11 cellular contexts compared by ENCODE assay signal in the genomic region with DNA sequence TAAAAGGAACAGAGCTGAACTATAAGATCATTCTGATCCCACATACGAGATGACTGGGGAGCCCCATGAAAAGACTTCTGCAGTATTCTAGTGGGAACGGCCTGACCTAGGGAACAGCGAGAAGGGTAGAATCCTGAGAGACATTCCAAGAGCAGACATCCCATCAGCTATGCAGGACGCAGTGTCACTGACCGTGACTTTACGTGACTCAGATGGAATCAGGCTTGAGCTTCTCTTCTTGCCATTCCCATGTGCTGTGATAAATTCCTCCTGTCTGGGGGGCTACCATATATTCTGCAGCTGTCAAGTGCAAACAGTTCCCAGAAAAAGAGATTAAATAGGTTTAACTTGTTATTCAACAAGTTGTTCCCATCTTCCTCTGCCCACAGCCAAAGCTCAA.
"Had no signal": no experiment of that assay in that cellular context is flagged by ENCODE, and none has a peak within 500 bp of the region (broad histone marks: within the 10 kb centered on the region; RNA-seq: fewer than 3 reads in every experiment).

No MANE protein-coding gene starts in this region.

- DNase-seq: activated CD4-positive, alpha-beta T cell treated with anti-CD3 and anti-CD28 coated beads for 1 hour; activated CD4-positive, alpha-beta T cell treated with anti-CD3 and anti-CD28 coated beads, Interleukin-2, amount 50 U/mL, for 4 hours; activated naive CD4-positive, alpha-beta T cell treated with anti-CD3 and anti-CD28 coated beads, Interleukin-2, amount 10 ng/mL, durations not matched to agents 7 days and 5 days; left ventricle myocardium inferior; nucleus accumbens; stimulated activated naive CD8-positive, alpha-beta T cell treated with anti-CD3 and anti-CD28 coated beads, Interleukin-15, amount 100 ng/mL, for 72 hours; testis; upper lobe of right lung had no signal

- ATAC-seq: esophagus mucosa; stimulated activated naive CD8-positive, alpha-beta T cell treated with anti-CD3 and anti-CD28 coated beads, Interleukin-15, amount 100 ng/mL, for 72 hours; upper lobe of right lung had no signal

- H3K4me2 ChIP-seq: smooth muscle cell had no signal

- H3K4me1 ChIP-seq: right atrium auricular region, testis, upper lobe of right lung had no signal

- H3K4me3 ChIP-seq: left ventricle myocardium inferior, right atrium auricular region, smooth muscle cell, testis, upper lobe of right lung had no signal

- H3K27me3 ChIP-seq: right atrium auricular region, testis, upper lobe of right lung had no signal

- H3K9me3 ChIP-seq: right atrium auricular region, testis, upper lobe of right lung had no signal

- H3K36me3 ChIP-seq: left ventricle myocardium inferior, right atrium auricular region, upper lobe of right lung had no signal
